ENCODE assay signal across 10 cellular contexts in the genomic region with DNA sequence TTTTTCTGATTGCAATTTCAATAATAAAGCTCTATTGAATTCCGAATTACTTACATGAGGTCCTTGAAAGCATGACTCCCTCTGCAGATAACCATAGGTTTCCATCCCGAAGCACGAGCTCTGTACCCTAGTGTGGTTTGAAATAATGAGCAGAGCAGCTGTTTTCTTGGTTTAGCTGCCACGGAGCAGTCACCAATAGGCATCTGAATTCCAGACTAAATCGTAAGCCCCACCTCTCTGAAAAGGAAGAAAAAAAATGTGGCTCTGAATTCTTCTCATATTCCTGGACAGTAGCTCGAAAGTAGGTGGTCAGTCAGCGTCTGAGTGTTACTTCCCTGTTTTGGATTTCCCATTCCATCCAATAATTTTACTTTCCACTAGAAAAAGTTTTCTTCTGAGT. TPM values are rescaled to one million over a fixed set of nuclear protein-coding genes. Genes with fewer than 3 reads are reported as not detected.
DNase-seq lines count a peak whose midpoint lies in the region; ATAC-seq and TF ChIP-seq lines count a peak whose summit lies in the region.
"Had no signal": no experiment of that assay in that cellular context is flagged by ENCODE, and none has a peak within 500 bp of the region (broad histone marks: within the 10 kb centered on the region; RNA-seq: fewer than 3 reads in every experiment).

No MANE protein-coding gene starts in this region.

- TF ChIP-seq POLR2A in right lobe of liver (IDR thresholded peaks at IDR 0.05) = no peak

- CTCF ChIA-PET in AG04450 (lab: Charles Lee) = interaction anchor here (0.7 to 0.8 kb wide), 2 partner anchors 16 to 52 kb away, joined by 3 read pairs; no protein-coding TSS in a partner anchor

- H3K27me3 ChIP-seq in AG04450 (ENCODE audit: control insufficient read depth, insufficient read depth, low read length) (no peaks in the 10 kb centered on the region), colonic mucosa (no peaks in the 10 kb centered on the region), right lobe of liver (no peaks in the 10 kb centered on the region)
- H3K27me3 ChIP-seq: ovary had no signal

- POLR2A ChIA-PET in AG04450 (lab: Yijun Ruan, JAX) = interaction anchor here (0.6 to 1.3 kb wide), 4 partner anchors 12 to 95 kb away, joined by 3 to 14 read pairs (median 6); partner anchors contain the start of gene GNE

- WGBS in right lobe of liver (ENCODE audit: insufficient coverage, low coverage, low lambda C conversion rate, missing lambda C conversion rate) = 22% methylated on average over 7 of the region's 7 CpGs

- peaks cover 5% of the 10 kb centered on the region for H3K4me1 ChIP-seq in colonic mucosa
- peaks cover 0 to 8% (median 4%) of the 10 kb centered on the region in 4 donors for H3K4me1 ChIP-seq in right lobe of liver

- no peak overlapping the region for H3K27ac ChIP-seq in AG04450 (ENCODE audit: low read depth, low read length)
- peak overlapping the region; percentile 53 for H3K27ac ChIP-seq in colonic mucosa
- peak overlapping the region in 2 of 3 donors; percentile 48 to 61 for H3K27ac ChIP-seq in right lobe of liver
- H3K27ac ChIP-seq: ovary had no signal

- H3K4me3 ChIP-seq in AG04450 (ENCODE audit: low read depth, low read length) = peak overlapping the region; percentile 47
- peak overlapping the region; percentile 39 for H3K4me3 ChIP-seq in colonic mucosa
- H3K4me3 ChIP-seq in right lobe of liver = peak overlapping the region; percentile 30 to 56 (median 53)
- H3K4me3 ChIP-seq: ovary had no signal

- H3K9ac ChIP-seq in colonic mucosa (ENCODE audit: low read depth in 2 of 2, low read length in 2 of 2) = peak overlapping the region in 1 of 2 donors; percentile 65

- no peak for TF ChIP-seq CTCF in AG04450 (IDR thresholded peaks at IDR 0.05; ENCODE audit: low read depth, low read length)
- no peak for TF ChIP-seq CTCF in colonic mucosa (IDR thresholded peaks at IDR 0.05)
- no peak for TF ChIP-seq CTCF in right lobe of liver (IDR thresholded peaks at IDR 0.05)

- ATAC-seq in right lobe of liver (peak; percentile 69 to 84 (median 80)), GM19455 (IDR thresholded peaks at IDR 0.05; ENCODE audit: unreplicated experiment) (no peak)

- H3K9me3 ChIP-seq in AG04450 (ENCODE audit: control insufficient read depth, insufficient read depth, low read length) = no peaks in the 10 kb centered on the region; the same call in 1 of the 2 replicates
- no peaks in the 10 kb centered on the region for H3K9me3 ChIP-seq in colonic mucosa
- no peaks in the 10 kb centered on the region for H3K9me3 ChIP-seq in right lobe of liver
- H3K9me3 ChIP-seq: ovary had no signal

- intact Hi-C loops in colonic mucosa (cut with DNase I) (no loop called here), right lobe of liver (cut with DNase I) (no loop called here)

- peak; percentile 45 for DNase-seq in AG04450 (ENCODE audit: low read depth, low spot score)
- peak; percentile 75 for DNase-seq in colonic mucosa
- DNase-seq in right lobe of liver = no peak
- no peak for DNase-seq in NCI-H446 treated with DMSO at 0.1 percent for 48 hours (lab: John Stamatoyannopoulos, UW)
- no peak for DNase-seq in activated CD4-positive, alpha-beta T cell treated with anti-CD3 and anti-CD28 coated beads for 4 hours
- DNase-seq in activated CD4-positive, alpha-beta T cell treated with anti-CD3 and anti-CD28 coated beads for 1 hour = no peak
- DNase-seq: T-helper 9 cell had no signal

- no peak for TF ChIP-seq RAD21 in Ishikawa (IDR thresholded peaks at IDR 0.05; ENCODE audit: low read depth)

- no peaks in the 10 kb centered on the region for H3K36me3 ChIP-seq in colonic mucosa
- H3K36me3 ChIP-seq in right lobe of liver = no peaks in the 10 kb centered on the region
- H3K36me3 ChIP-seq: ovary had no signal

- no peak for TF ChIP-seq EP300 in Ishikawa (IDR thresholded peaks at IDR 0.05; ENCODE audit: borderline replicate concordance)

TF ChIP-seq in Ishikawa, 13 proteins besides CTCF, POLR2A, EP300 and RAD21:
- TF ChIP-seq NFIC (IDR thresholded peaks at IDR 0.05) (no peak), TCF12 (IDR thresholded peaks at IDR 0.05; ENCODE audit: low read depth) (no peak), TAF1 (IDR thresholded peaks at IDR 0.05; ENCODE audit: low read depth) (no peak), MAX (IDR thresholded peaks at IDR 0.05) (peak; percentile 56), CREB1 (IDR thresholded peaks at IDR 0.05; ENCODE audit: low read depth) (no peak), TEAD4 (IDR thresholded peaks at IDR 0.05) (peak; percentile 78), YY1 (IDR thresholded peaks at IDR 0.05; ENCODE audit: low read depth) (no peak), FOXM1 (IDR thresholded peaks at IDR 0.05; ENCODE audit: borderline replicate concordance, low read depth) (no peak), REST (IDR thresholded peaks at IDR 0.05; ENCODE audit: low read depth) (no peak), CEBPB (IDR thresholded peaks at IDR 0.05) (no peak), EGR1 (IDR thresholded peaks at IDR 0.05) (no peak), ZBTB7A (IDR thresholded peaks at IDR 0.05; ENCODE audit: low read depth) (no peak)
- TF ChIP-seq, protein P1, sequence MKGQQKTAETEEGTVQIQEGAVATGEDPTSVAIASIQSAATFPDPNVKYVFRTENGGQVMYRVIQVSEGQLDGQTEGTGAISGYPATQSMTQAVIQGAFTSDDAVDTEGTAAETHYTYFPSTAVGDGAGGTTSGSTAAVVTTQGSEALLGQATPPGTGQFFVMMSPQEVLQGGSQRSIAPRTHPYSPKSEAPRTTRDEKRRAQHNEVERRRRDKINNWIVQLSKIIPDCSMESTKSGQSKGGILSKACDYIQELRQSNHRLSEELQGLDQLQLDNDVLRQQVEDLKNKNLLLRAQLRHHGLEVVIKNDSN (IDR thresholded peaks at IDR 0.05) = no peak

RNA-seq across cellular contexts. Expression of gene GNE, which starts 18.6 kb away (rescaled TPM):
- 16.4 and 17.4 TPM in 2 replicates for polyA plus RNA-seq in AG04450 (2011; rRNA removed)
- 27.8 and 29.0 TPM in 2 replicates for polyA minus RNA-seq in AG04450 (2011; rRNA and poly(A)+ RNA removed)
- total RNA-seq in colonic mucosa (100 to 1,000 TPM; 150 to 190 TPM), right lobe of liver (100 to 1,000 TPM in 2 of 6 experiments, 10 to 100 TPM in 4; 45.4 to 133 (median 76.5) TPM)

Comparison
In these comparisons a context has a peak if more than half of its experiments do, and no peak if none do; other contexts are left out.
1. DNase-seq: peak in AG04450 (single experiment) and colonic mucosa (single experiment); none in right lobe of liver (0 of 3), NCI-H446 treated with DMSO at 0.1 percent for 48 hours (single experiment), activated CD4-positive, alpha-beta T cell treated with anti-CD3 and anti-CD28 coated beads for 4 hours (0 of 2) and activated CD4-positive, alpha-beta T cell treated with anti-CD3 and anti-CD28 coated beads for 1 hour (single experiment).
2. Peak in every context shown above with its lines, with median percentiles within 50 percentile points of each other: H3K4me3 ChIP-seq.